ENCODE assay signal across 1 cellular context in the genomic region with DNA sequence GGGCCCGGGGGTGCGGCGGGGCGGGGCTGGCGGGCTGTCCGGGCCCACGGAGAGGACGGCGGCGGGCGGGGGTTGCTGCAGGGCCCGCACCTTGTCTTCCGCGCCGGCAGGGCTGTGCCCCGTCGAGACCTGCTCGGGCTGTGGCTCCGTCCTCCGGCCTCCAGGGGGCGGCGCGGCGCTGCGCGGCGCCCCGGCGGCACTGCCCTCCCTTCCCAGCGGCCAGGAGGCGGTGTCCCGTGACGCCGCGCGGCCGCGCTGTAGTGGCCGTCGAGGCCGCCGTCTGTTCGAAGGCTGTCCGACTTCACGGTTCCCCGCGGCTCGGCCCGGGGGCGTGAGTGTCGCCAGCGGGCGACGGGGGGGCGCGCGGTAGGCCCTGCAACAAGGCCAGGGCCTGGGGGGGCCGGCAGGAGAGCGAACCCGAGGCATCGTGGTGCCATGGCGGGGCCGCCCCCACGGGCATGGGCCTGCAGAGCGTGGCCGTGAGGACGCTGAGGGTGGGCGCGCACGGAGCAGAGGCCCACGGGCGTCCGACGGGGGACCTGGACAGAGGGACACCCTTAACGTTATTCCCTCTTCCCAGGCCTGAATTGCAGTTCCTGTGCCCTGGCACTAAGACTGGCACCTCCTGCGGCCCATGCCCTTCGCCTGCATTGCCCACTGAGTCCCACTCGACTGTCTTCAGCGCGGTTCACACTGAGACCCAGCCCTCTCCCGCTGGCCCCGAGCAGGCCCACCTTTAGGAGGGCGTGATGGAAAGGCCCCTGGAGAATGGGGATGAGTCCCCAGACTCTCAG.
TF ChIP-seq lines count a peak whose summit lies in the region.

A gene with protein sequence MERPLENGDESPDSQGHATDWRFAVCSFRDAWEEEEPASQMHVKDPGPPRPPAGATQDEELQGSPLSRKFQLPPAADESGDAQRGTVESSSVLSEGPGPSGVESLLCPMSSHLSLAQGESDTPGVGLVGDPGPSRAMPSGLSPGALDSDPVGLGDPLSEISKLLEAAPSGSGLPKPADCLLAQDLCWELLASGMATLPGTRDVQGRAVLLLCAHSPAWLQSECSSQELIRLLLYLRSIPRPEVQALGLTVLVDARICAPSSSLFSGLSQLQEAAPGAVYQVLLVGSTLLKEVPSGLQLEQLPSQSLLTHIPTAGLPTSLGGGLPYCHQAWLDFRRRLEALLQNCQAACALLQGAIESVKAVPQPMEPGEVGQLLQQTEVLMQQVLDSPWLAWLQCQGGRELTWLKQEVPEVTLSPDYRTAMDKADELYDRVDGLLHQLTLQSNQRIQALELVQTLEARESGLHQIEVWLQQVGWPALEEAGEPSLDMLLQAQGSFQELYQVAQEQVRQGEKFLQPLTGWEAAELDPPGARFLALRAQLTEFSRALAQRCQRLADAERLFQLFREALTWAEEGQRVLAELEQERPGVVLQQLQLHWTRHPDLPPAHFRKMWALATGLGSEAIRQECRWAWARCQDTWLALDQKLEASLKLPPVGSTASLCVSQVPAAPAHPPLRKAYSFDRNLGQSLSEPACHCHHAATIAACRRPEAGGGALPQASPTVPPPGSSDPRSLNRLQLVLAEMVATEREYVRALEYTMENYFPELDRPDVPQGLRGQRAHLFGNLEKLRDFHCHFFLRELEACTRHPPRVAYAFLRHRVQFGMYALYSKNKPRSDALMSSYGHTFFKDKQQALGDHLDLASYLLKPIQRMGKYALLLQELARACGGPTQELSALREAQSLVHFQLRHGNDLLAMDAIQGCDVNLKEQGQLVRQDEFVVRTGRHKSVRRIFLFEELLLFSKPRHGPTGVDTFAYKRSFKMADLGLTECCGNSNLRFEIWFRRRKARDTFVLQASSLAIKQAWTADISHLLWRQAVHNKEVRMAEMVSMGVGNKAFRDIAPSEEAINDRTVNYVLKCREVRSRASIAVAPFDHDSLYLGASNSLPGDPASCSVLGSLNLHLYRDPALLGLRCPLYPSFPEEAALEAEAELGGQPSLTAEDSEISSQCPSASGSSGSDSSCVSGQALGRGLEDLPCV (plus strand): TSS at position 237 of the 794 bp plus-strand sequence. CDS start 513 bp downstream, at position 750.

TF ChIP-seq in H1, 55 proteins besides CTCF, POLR2A, EP300 and RAD21 (continues in another document):
- TF ChIP-seq SIRT6 (IDR thresholded peaks at IDR 0.05; ENCODE audit: low read length) (no peak), SP1 (IDR thresholded peaks at IDR 0.05; ENCODE audit: low read depth, low read length) (no peak), KDM1A (IDR thresholded peaks at IDR 0.05; ENCODE audit: borderline replicate concordance, low read length) (0 out of 2 replicates have a peak, but pooled peaks have one; percentile 37), RXRA (IDR thresholded peaks at IDR 0.05; ENCODE audit: insufficient read depth, low read depth, low read length) (no peak), EGR1 (IDR thresholded peaks at IDR 0.05; ENCODE audit: borderline replicate concordance, low read depth, low read length) (peak; percentile 49; the same call in 1 of the 2 replicates), TEAD4 (IDR thresholded peaks at IDR 0.05; ENCODE audit: low read depth, low read length) (no peak), CBX8 (IDR thresholded peaks at IDR 0.05; ENCODE audit: borderline replicate concordance, low read depth, low read length) (no peak), PHF8 (conservative IDR thresholded peaks at IDR 0.05; ENCODE audit: low read depth, low read length) (peak; percentile 56; the same call in 1 of the 2 replicates), TAF7 (optimal IDR thresholded peaks at IDR 0.05; ENCODE audit: borderline replicate concordance, low read depth, low read length) (peak; percentile 85), POLR2AphosphoS5 (IDR thresholded peaks at IDR 0.05; ENCODE audit: low read depth, low read length) (no peak), MAFK (IDR thresholded peaks at IDR 0.05; ENCODE audit: low read depth, low read length) (no peak), BACH1 (IDR thresholded peaks at IDR 0.05; ENCODE audit: low read length) (peak; percentile 24; the same call in 1 of the 2 replicates), CEBPB (IDR thresholded peaks at IDR 0.05; ENCODE audit: low read depth, low read length) (no peak), SRF (IDR thresholded peaks at IDR 0.05; ENCODE audit: low read depth, low read length) (0 out of 2 replicates have a peak, but pooled peaks have one; percentile 7), HDAC2 (IDR thresholded peaks at IDR 0.05; ENCODE audit: borderline replicate concordance in 1 of 2, low read depth in 2 of 2, low read length in 2 of 2) (no peak), NRF1 (IDR thresholded peaks at IDR 0.05; ENCODE audit: low read depth, low read length) (no peak), CHD1 (IDR thresholded peaks at IDR 0.05; ENCODE audit: low read depth, low read length) (no peak), RBBP5 (IDR thresholded peaks at IDR 0.05; ENCODE audit: borderline replicate concordance, low read depth, low read length) (no peak), CREB1 (IDR thresholded peaks at IDR 0.05) (peak; percentile 62; the same call in 1 of the 2 replicates), KDM5A (IDR thresholded peaks at IDR 0.05; ENCODE audit: low read length) (no peak), FOSL1 (IDR thresholded peaks at IDR 0.05; ENCODE audit: insufficient read depth, low read depth, low read length) (no peak), ASH2L (IDR thresholded peaks at IDR 0.05; ENCODE audit: low read length) (no peak), CHD2 (IDR thresholded peaks at IDR 0.05; ENCODE audit: low read length) (no peak), EZH2 (IDR thresholded peaks at IDR 0.05; ENCODE audit: low read depth, low read length, severe bottlenecking) (no peak), POU5F1 (IDR thresholded peaks at IDR 0.05; ENCODE audit: low read depth, low read length) (no peak), ZNF274 (IDR thresholded peaks at IDR 0.05; ENCODE audit: borderline replicate concordance, extremely low read depth, low read length) (no peak), SAP30 (IDR thresholded peaks at IDR 0.05; ENCODE audit: insufficient read depth, insufficient replicate concordance, low read length) (no peak), HDAC6 (IDR thresholded peaks at IDR 0.05; ENCODE audit: low read depth, low read length) (no peak), YY1 (IDR thresholded peaks at IDR 0.05; ENCODE audit: low read depth, low read length) (peak; percentile 49; the same call in 1 of the 2 replicates), SUZ12 (IDR thresholded peaks at IDR 0.05; ENCODE audit: low read length) (no peak), TCF12 (IDR thresholded peaks at IDR 0.05; ENCODE audit: low read depth, low read length) (0 out of 2 replicates have a peak, but pooled peaks have one; percentile 34), SIX5 (IDR thresholded peaks at IDR 0.05; ENCODE audit: low read depth, low read length) (no peak), CBX5 (IDR thresholded peaks at IDR 0.05; ENCODE audit: low read depth, low read length) (no peak), TAF1 (IDR thresholded peaks at IDR 0.05; ENCODE audit: low read depth, low read length) (peak; percentile 55; the same call in 1 of the 2 replicates), SIN3A (conservative IDR thresholded peaks at IDR 0.05 in 1 of 2, IDR thresholded peaks at IDR 0.05 in 1 of 2; ENCODE audit: low read depth in 1 of 2, low read length in 2 of 2) (no peak; a peak in 1 of 4 replicates), KDM4A (IDR thresholded peaks at IDR 0.05; ENCODE audit: low read depth, low read length, severe bottlenecking) (peak; percentile 43), GABPA (IDR thresholded peaks at IDR 0.05; ENCODE audit: borderline replicate concordance, insufficient read depth, low read length) (no peak; the same call in 1 of the 2 replicates), JUN (IDR thresholded peaks at IDR 0.05; ENCODE audit: low read depth, low read length) (no peak), SP2 (IDR thresholded peaks at IDR 0.05; ENCODE audit: low read length) (no peak), NANOG (IDR thresholded peaks at IDR 0.05; ENCODE audit: insufficient read depth, low read depth, low read length, poor library complexity, severe bottlenecking) (no peak), CTBP2 (IDR thresholded peaks at IDR 0.05; ENCODE audit: borderline replicate concordance, insufficient read depth, insufficient read length, low read length) (no peak)
- TF ChIP-seq, protein P1, sequence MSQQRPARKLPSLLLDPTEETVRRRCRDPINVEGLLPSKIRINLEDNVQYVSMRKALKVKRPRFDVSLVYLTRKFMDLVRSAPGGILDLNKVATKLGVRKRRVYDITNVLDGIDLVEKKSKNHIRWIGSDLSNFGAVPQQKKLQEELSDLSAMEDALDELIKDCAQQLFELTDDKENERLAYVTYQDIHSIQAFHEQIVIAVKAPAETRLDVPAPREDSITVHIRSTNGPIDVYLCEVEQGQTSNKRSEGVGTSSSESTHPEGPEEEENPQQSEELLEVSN (IDR thresholded peaks at IDR 0.05): peak; percentile 93
- TF ChIP-seq, protein P2, sequence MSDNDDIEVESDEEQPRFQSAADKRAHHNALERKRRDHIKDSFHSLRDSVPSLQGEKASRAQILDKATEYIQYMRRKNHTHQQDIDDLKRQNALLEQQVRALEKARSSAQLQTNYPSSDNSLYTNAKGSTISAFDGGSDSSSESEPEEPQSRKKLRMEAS (IDR thresholded peaks at IDR 0.05): peak; percentile 96
- TF ChIP-seq, protein P3, sequence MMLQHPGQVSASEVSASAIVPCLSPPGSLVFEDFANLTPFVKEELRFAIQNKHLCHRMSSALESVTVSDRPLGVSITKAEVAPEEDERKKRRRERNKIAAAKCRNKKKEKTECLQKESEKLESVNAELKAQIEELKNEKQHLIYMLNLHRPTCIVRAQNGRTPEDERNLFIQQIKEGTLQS (IDR thresholded peaks at IDR 0.05; ENCODE audit: insufficient read depth, low read depth, low read length): no peak
- TF ChIP-seq, protein P4, sequence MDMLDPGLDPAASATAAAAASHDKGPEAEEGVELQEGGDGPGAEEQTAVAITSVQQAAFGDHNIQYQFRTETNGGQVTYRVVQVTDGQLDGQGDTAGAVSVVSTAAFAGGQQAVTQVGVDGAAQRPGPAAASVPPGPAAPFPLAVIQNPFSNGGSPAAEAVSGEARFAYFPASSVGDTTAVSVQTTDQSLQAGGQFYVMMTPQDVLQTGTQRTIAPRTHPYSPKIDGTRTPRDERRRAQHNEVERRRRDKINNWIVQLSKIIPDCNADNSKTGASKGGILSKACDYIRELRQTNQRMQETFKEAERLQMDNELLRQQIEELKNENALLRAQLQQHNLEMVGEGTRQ (IDR thresholded peaks at IDR 0.05; ENCODE audit: low read length): peak; percentile 31; the same call in 1 of the 2 replicates
- TF ChIP-seq, protein P5, sequence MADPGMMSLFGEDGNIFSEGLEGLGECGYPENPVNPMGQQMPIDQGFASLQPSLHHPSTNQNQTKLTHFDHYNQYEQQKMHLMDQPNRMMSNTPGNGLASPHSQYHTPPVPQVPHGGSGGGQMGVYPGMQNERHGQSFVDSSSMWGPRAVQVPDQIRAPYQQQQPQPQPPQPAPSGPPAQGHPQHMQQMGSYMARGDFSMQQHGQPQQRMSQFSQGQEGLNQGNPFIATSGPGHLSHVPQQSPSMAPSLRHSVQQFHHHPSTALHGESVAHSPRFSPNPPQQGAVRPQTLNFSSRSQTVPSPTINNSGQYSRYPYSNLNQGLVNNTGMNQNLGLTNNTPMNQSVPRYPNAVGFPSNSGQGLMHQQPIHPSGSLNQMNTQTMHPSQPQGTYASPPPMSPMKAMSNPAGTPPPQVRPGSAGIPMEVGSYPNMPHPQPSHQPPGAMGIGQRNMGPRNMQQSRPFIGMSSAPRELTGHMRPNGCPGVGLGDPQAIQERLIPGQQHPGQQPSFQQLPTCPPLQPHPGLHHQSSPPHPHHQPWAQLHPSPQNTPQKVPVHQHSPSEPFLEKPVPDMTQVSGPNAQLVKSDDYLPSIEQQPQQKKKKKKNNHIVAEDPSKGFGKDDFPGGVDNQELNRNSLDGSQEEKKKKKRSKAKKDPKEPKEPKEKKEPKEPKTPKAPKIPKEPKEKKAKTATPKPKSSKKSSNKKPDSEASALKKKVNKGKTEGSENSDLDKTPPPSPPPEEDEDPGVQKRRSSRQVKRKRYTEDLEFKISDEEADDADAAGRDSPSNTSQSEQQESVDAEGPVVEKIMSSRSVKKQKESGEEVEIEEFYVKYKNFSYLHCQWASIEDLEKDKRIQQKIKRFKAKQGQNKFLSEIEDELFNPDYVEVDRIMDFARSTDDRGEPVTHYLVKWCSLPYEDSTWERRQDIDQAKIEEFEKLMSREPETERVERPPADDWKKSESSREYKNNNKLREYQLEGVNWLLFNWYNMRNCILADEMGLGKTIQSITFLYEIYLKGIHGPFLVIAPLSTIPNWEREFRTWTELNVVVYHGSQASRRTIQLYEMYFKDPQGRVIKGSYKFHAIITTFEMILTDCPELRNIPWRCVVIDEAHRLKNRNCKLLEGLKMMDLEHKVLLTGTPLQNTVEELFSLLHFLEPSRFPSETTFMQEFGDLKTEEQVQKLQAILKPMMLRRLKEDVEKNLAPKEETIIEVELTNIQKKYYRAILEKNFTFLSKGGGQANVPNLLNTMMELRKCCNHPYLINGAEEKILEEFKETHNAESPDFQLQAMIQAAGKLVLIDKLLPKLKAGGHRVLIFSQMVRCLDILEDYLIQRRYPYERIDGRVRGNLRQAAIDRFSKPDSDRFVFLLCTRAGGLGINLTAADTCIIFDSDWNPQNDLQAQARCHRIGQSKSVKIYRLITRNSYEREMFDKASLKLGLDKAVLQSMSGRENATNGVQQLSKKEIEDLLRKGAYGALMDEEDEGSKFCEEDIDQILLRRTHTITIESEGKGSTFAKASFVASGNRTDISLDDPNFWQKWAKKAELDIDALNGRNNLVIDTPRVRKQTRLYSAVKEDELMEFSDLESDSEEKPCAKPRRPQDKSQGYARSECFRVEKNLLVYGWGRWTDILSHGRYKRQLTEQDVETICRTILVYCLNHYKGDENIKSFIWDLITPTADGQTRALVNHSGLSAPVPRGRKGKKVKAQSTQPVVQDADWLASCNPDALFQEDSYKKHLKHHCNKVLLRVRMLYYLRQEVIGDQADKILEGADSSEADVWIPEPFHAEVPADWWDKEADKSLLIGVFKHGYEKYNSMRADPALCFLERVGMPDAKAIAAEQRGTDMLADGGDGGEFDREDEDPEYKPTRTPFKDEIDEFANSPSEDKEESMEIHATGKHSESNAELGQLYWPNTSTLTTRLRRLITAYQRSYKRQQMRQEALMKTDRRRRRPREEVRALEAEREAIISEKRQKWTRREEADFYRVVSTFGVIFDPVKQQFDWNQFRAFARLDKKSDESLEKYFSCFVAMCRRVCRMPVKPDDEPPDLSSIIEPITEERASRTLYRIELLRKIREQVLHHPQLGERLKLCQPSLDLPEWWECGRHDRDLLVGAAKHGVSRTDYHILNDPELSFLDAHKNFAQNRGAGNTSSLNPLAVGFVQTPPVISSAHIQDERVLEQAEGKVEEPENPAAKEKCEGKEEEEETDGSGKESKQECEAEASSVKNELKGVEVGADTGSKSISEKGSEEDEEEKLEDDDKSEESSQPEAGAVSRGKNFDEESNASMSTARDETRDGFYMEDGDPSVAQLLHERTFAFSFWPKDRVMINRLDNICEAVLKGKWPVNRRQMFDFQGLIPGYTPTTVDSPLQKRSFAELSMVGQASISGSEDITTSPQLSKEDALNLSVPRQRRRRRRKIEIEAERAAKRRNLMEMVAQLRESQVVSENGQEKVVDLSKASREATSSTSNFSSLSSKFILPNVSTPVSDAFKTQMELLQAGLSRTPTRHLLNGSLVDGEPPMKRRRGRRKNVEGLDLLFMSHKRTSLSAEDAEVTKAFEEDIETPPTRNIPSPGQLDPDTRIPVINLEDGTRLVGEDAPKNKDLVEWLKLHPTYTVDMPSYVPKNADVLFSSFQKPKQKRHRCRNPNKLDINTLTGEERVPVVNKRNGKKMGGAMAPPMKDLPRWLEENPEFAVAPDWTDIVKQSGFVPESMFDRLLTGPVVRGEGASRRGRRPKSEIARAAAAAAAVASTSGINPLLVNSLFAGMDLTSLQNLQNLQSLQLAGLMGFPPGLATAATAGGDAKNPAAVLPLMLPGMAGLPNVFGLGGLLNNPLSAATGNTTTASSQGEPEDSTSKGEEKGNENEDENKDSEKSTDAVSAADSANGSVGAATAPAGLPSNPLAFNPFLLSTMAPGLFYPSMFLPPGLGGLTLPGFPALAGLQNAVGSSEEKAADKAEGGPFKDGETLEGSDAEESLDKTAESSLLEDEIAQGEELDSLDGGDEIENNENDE (IDR thresholded peaks at IDR 0.05; ENCODE audit: insufficient replicate concordance, low read length): no peak
